ENCODE assay signal across 8 cellular contexts in the genomic region with DNA sequence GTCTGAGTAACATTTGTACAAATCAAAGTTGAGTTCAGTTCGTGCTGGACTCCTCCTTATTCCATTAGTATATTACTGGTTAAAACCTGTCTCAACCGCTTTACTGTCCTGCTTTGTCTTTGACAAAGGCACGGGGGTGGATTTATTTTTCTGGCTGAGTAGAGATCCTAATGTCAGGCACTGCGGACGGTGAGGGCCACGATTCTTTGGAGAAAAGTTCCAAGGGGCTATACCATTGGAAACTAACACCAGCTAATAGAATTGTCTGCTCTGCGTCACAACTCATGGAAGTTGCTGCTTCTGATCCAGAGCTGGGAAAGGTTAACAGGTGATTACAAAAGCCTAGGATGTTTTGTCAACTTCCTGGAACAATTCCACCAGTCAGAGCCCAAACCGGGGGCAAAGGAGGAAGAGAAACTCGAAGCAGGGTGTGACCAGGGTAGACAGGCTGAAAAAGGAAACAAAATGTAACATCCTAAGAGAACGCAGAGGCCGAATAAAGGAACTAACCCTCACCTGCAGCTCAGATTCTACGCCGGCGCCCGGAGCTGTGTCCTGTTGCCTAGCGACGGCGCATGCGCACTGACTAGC. TPM values are rescaled to one million over a fixed set of nuclear protein-coding genes. Genes with fewer than 3 reads are reported as not detected.
DNase-seq lines count a peak whose midpoint lies in the region; ATAC-seq and TF ChIP-seq lines count a peak whose summit lies in the region.

No MANE protein-coding gene starts in this region.

- no peaks in the 10 kb centered on the region for H3K36me3 ChIP-seq in ectodermal cell (ENCODE audit: control insufficient read depth, insufficient read depth, low read length)

- peak overlapping the region; percentile 66 for H3K4me3 ChIP-seq in ectodermal cell (ENCODE audit: insufficient read depth, low read depth, low read length)

- ATAC-seq in GM21576 (IDR thresholded peaks at IDR 0.05; ENCODE audit: unreplicated experiment) (peak; percentile 76), HG03565 (IDR thresholded peaks at IDR 0.05; ENCODE audit: unreplicated experiment) (no peak), GM19452 (IDR thresholded peaks at IDR 0.05; ENCODE audit: unreplicated experiment) (no peak)

- H3K27me3 ChIP-seq in ectodermal cell (ENCODE audit: control insufficient read depth, insufficient read depth, low read length, poor library complexity, severe bottlenecking), result no peaks in the 10 kb centered on the region

- H3K4me1 ChIP-seq in ectodermal cell (ENCODE audit: control insufficient read depth, insufficient read depth, low read length), result no peaks in the 10 kb centered on the region

- peaks cover 15% of the 10 kb centered on the region for H3K4me1 Mint-ChIP-seq in nephron

- H3K36me3 Mint-ChIP-seq in nephron (ENCODE audit: low read depth), result peaks cover 4% of the 10 kb centered on the region

- H3K27ac Mint-ChIP-seq in nephron, result peak overlapping the region; percentile 58 to 94 (median 92)

- 19 to 20% methylated on average over 19 of the region's 19 CpGs for WGBS in ectodermal cell, 2 experiments

- H3K27me3 Mint-ChIP-seq in nephron (ENCODE audit: low read depth), result peaks cover 5% of the 10 kb centered on the region

- H3K9me3 ChIP-seq in ectodermal cell (ENCODE audit: control insufficient read depth, low read length), result no peaks in the 10 kb centered on the region

- no peak overlapping the region for H3K27ac ChIP-seq in ectodermal cell (ENCODE audit: insufficient read depth, low read depth, low read length, poor library complexity, severe bottlenecking)

- H3K4me3 Mint-ChIP-seq in nephron, result peak overlapping the region; percentile 92 to 95 (median 92)

- DNase-seq in DMS153 treated with DMSO at 0.1 percent for 48 hours (lab: John Stamatoyannopoulos, UW; ENCODE audit: unreplicated experiment) (peak; percentile 67), NOMO-1 treated with dmso at 0.1 percent for 144 hours (lab: John Stamatoyannopoulos, UW; ENCODE audit: unreplicated experiment) (peak; percentile 95), AML-193 (lab: John Stamatoyannopoulos, UW) (no peak)

- TF ChIP-seq CTCF in nephron (IDR thresholded peaks at IDR 0.05; ENCODE audit: unreplicated experiment in 3 of 3), result no peak

- H3K9me3 Mint-ChIP-seq in nephron, result peaks cover 14% of the 10 kb centered on the region

RNA-seq across cellular contexts. Expression of gene TAT, which starts 12.4 kb away (rescaled TPM):
- not detected for polyA plus RNA-seq in ectodermal cell (2013, experiment 1 of 4)
- polyA plus RNA-seq in ectodermal cell (2013, experiment 2 of 4), result 0.07 TPM
- polyA plus RNA-seq in ectodermal cell (2013, experiment 3 of 4), result not detected
- not detected for polyA plus RNA-seq in ectodermal cell (2013, experiment 4 of 4)

RNA-seq across cellular contexts. Expression of gene CHST4, which starts 38.2 kb away (rescaled TPM):
- polyA plus RNA-seq in ectodermal cell (2013, experiment 1 of 4), result 0.30 TPM
- polyA plus RNA-seq in ectodermal cell (2013, experiment 2 of 4), result not detected
- not detected for polyA plus RNA-seq in ectodermal cell (2013, experiment 3 of 4)
- 0.12 TPM for polyA plus RNA-seq in ectodermal cell (2013, experiment 4 of 4)

Comparison
In these comparisons a context has a peak if more than half of its experiments do, and no peak if none do; other contexts are left out.
1. DNase-seq: peak in DMS153 treated with DMSO at 0.1 percent for 48 hours (single experiment) and NOMO-1 treated with dmso at 0.1 percent for 144 hours (single experiment); none in AML-193 (0 of 2).